23 cellular contexts compared by ENCODE assay signal in genomic region chr10:27490807-27491206, GRCh38.
"Had no signal": no experiment of that assay in that cellular context is flagged by ENCODE, and none has a peak within 500 bp of the region (broad histone marks: within the 10 kb centered on the region; RNA-seq: fewer than 3 reads in every experiment).

No MANE protein-coding gene starts in this region.

- H3K4me1 Mint-ChIP-seq: activated CD4-positive, alpha-beta memory T cell treated with anti-CD3 and anti-CD28 coated beads, Interleukin-2, amount 10 ng/mL, durations not matched to agents 7 days and 5 days; activated naive CD8-positive, alpha-beta T cell treated with anti-CD3 and anti-CD28 coated beads, Interleukin-2, amount 50 U/mL, for 24 hours; nephron progenitor cell; stimulated activated memory B cell treated with anti-CD40 and anti-IgM and Interleukin-4, amounts not matched to agents 10 μg/mL and 1 μg/mL and 100 μg/mL, for 72 hours had no signal

- H3K9me3 ChIP-seq: esophagus squamous epithelium, thoracic aorta, upper lobe of right lung had no signal

- H3K36me3 ChIP-seq: esophagus squamous epithelium, sigmoid colon, thoracic aorta, upper lobe of right lung had no signal

- ATAC-seq: activated naive CD8-positive, alpha-beta T cell treated with anti-CD3 and anti-CD28 coated beads, Interleukin-2, amount 50 U/mL, for 24 hours; left lobe of liver; stimulated activated memory B cell treated with anti-CD40 and anti-IgM and Interleukin-4, amounts not matched to agents 10 μg/mL and 1 μg/mL and 100 μg/mL, for 72 hours; upper lobe of right lung had no signal

- H3K27me3 ChIP-seq: esophagus squamous epithelium, sigmoid colon, upper lobe of right lung had no signal

- H3K4me3 ChIP-seq: esophagus squamous epithelium, lung, sigmoid colon, thoracic aorta, upper lobe of right lung had no signal

- H3K4me3 Mint-ChIP-seq: activated CD4-positive, alpha-beta memory T cell treated with anti-CD3 and anti-CD28 coated beads, Interleukin-2, amount 10 ng/mL, durations not matched to agents 7 days and 5 days; activated naive CD4-positive, alpha-beta T cell treated with anti-CD3 and anti-CD28 coated beads for 36 hours; activated naive CD8-positive, alpha-beta T cell treated with anti-CD3 and anti-CD28 coated beads, Interleukin-2, amount 50 U/mL, for 24 hours; nephron progenitor cell; stimulated activated memory B cell treated with anti-CD40 and anti-IgM and Interleukin-4, amounts not matched to agents 10 μg/mL and 1 μg/mL and 100 μg/mL, for 72 hours had no signal

- DNase-seq: activated CD4-positive, alpha-beta memory T cell treated with anti-CD3 and anti-CD28 coated beads, Interleukin-2, amount 10 ng/mL, durations not matched to agents 7 days and 5 days; activated CD4-positive, alpha-beta T cell treated with anti-CD3 and anti-CD28 coated beads for 48 hours; activated CD4-positive, CD25-positive, alpha-beta regulatory T cell; activated naive CD4-positive, alpha-beta T cell treated with anti-CD3 and anti-CD28 coated beads for 36 hours; activated naive CD8-positive, alpha-beta T cell treated with anti-CD3 and anti-CD28 coated beads, Interleukin-2, amount 50 U/mL, for 24 hours; activated T-cell treated with anti-CD3 and anti-CD28 coated beads, Interleukin-2, amount 50 U/mL, for 1 hour; aorta; cerebellar nuclear complex; cortex of kidney; esophagus squamous epithelium; hippocampal formation; kidney; nephron progenitor cell; occipital lobe; sigmoid colon; stimulated activated CD4-positive, alpha-beta T cell treated with anti-CD3 and anti-CD28 coated beads, Interleukin-4, amount 100 ng/mL, for 24 hours; T-helper 9 cell; upper lobe of right lung had no signal

- H3K27ac ChIP-seq: esophagus squamous epithelium, thoracic aorta, upper lobe of right lung had no signal

- H3K4me1 ChIP-seq: upper lobe of right lung had no signal

- H3K27ac Mint-ChIP-seq: activated CD4-positive, alpha-beta memory T cell treated with anti-CD3 and anti-CD28 coated beads, Interleukin-2, amount 10 ng/mL, durations not matched to agents 7 days and 5 days; activated naive CD4-positive, alpha-beta T cell treated with anti-CD3 and anti-CD28 coated beads for 36 hours; activated naive CD8-positive, alpha-beta T cell treated with anti-CD3 and anti-CD28 coated beads, Interleukin-2, amount 50 U/mL, for 24 hours; activated T-helper 2 cell treated with anti-CD3 and anti-CD28 coated beads, Interferon-gamma antibody, Interleukin-2, Interleukin-4, amounts not matched to agents 10 μg/mL and 5 μg/mL and 100 μg/mL, durations not matched to agents 14 hours and 24 hours and 36 hours; nephron progenitor cell; stimulated activated memory B cell treated with anti-CD40 and anti-IgM and Interleukin-4, amounts not matched to agents 10 μg/mL and 1 μg/mL and 100 μg/mL, for 72 hours had no signal
